ENCODE assay signal across 15 cellular contexts in the genomic region with DNA sequence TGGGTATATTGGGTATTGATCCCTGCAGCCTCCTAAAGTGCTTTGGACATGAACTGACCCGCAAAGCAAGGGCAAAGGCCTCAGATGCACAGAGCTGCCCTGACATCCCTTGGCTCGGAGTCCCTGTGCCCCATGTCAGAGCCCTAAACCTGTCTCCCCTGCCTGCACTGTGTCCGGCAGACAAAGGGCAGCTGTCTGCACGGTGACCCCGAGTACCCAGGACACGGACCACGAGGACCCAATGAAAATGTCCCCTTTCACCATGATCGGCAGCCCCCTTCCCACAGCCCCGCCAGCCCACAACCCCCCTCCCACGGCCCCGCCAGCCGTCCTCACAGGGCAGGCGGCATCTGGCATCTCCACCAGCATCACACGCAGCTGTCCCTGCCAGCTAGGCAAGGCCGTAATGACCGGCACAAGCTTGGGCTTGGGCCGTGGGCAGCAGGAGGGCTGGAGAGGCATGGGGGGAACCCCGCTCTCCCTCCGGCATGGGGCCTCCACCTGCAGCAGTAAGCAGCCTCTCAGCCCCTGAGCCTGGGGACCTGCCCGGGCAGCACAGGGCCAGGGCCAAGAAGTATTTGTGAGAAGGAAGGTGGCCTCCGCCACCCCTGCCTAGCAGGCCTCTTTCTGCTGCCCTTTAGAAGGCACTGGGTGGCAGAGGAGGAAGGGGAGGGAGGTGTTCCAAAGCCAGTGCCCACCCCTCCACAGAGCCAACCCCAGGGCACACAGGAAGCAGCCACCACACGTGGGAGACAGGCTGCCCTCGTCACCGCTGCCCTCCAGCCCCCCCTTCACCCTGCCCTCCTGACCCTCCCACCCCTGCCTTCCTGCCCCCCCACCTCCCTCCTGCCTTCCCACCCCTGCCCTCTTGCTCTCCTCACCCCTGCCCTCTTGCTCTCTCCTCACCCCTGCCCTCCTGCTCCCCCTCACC. TPM values are rescaled to one million over a fixed set of nuclear protein-coding genes. Genes with fewer than 3 reads are reported as not detected.
DNase-seq lines count a peak whose midpoint lies in the region; ATAC-seq and TF ChIP-seq lines count a peak whose summit lies in the region.
"Had no signal": no experiment of that assay in that cellular context is flagged by ENCODE, and none has a peak within 500 bp of the region (broad histone marks: within the 10 kb centered on the region; RNA-seq: fewer than 3 reads in every experiment).

No MANE protein-coding gene starts in this region.

- H3K4me1 ChIP-seq in DND-41 (ENCODE audit: insufficient read depth, low read length) (no peaks in the 10 kb centered on the region), IMR-90 (ENCODE audit: control insufficient read depth, insufficient read depth, low read length) (peaks cover 16% of the 10 kb centered on the region), neuronal stem cell (ENCODE audit: control insufficient read depth in 2 of 2, insufficient read depth in 1 of 2, low read depth in 1 of 2, low read length in 2 of 2) (peaks cover 0 to 2% of the 10 kb centered on the region in 2 donors)
- H3K4me1 ChIP-seq: pancreas had no signal

- no peaks in the 10 kb centered on the region for H3K9me3 Mint-ChIP-seq in effector memory CD8-positive, alpha-beta T cell
- H3K9me3 Mint-ChIP-seq: CD4-positive, alpha-beta memory T cell; T-helper 1 cell treated with Interleukin-12 subunit alpha and Interleukin-12 subunit beta and Interleukin-4 antibody, amounts not matched to agents 30 μg/mL and 1 μg/mL, for 36 hours had no signal

- H3K4me2 ChIP-seq in DND-41 (ENCODE audit: insufficient read depth, low read length) (no peak overlapping the region), IMR-90 (ENCODE audit: low read depth, low read length) (no peak overlapping the region), neuronal stem cell (ENCODE audit: insufficient read depth, low read length, poor library complexity, severe bottlenecking) (no peak overlapping the region)
- H3K4me2 ChIP-seq: smooth muscle cell had no signal

- no peak for TF ChIP-seq POLR2A in IMR-90 (IDR thresholded peaks at IDR 0.05; ENCODE audit: low read depth, low read length)

- in situ Hi-C loops in IMR-90 (cut with MboI; ENCODE audit: low sequenced_read_pairs), result no loop called here

- H3K14ac ChIP-seq in IMR-90 (replicated peaks; ENCODE audit: low read depth, low read length) (no peak overlapping the region), neuronal stem cell (ENCODE audit: low read length) (peak overlapping the region; percentile 21)

- no peak overlapping the region for H3K4me3 Mint-ChIP-seq in effector memory CD8-positive, alpha-beta T cell
- H3K4me3 Mint-ChIP-seq: CD4-positive, alpha-beta memory T cell; T-helper 1 cell treated with Interleukin-12 subunit alpha and Interleukin-12 subunit beta and Interleukin-4 antibody, amounts not matched to agents 30 μg/mL and 1 μg/mL, for 36 hours had no signal

- H4K91ac ChIP-seq in IMR-90 (ENCODE audit: insufficient read depth, low read depth, low read length), result no peak overlapping the region
- no peak overlapping the region for H4K91ac ChIP-seq in neuronal stem cell (ENCODE audit: low read depth, low read length, poor library complexity)

- H3K4me1 Mint-ChIP-seq in effector memory CD8-positive, alpha-beta T cell (ENCODE audit: low read depth in 2 of 2), result peaks cover 16 to 24% of the 10 kb centered on the region in 2 donors

- peaks cover 0 to 36% of the 10 kb centered on the region in 2 experiments; a peak in 2 of 4 replicates for H3K79me1 ChIP-seq in IMR-90 (ENCODE audit: low read depth in 1 of 2, low read length in 2 of 2)
- H3K79me1 ChIP-seq in neuronal stem cell (ENCODE audit: low read depth, low read length), result peaks cover 6% of the 10 kb centered on the region

- H3K36me3 Mint-ChIP-seq in effector memory CD8-positive, alpha-beta T cell (ENCODE audit: insufficient read depth), result peaks cover 12% of the 10 kb centered on the region

- H3K27ac Mint-ChIP-seq in effector memory CD8-positive, alpha-beta T cell, result peak overlapping the region in 1 of 2 donors; percentile 84
- H3K27ac Mint-ChIP-seq: T-helper 1 cell treated with Interleukin-12 subunit alpha and Interleukin-12 subunit beta and Interleukin-4 antibody, amounts not matched to agents 30 μg/mL and 1 μg/mL, for 36 hours had no signal

- H2BK12ac ChIP-seq in neuronal stem cell (ENCODE audit: low read length), result peak overlapping the region; percentile 41

- H3K56ac ChIP-seq in IMR-90 (ENCODE audit: extremely low read depth, insufficient read depth, low read length), result no peak overlapping the region

- H3K23ac ChIP-seq in IMR-90 (ENCODE audit: low read depth, low read length) (no peak overlapping the region), neuronal stem cell (ENCODE audit: low read depth, low read length, poor library complexity) (peak overlapping the region; percentile 80)

- H3K9me3 ChIP-seq in DND-41 (ENCODE audit: insufficient read depth, low read length, severe bottlenecking) (no peaks in the 10 kb centered on the region), IMR-90 (ENCODE audit: control insufficient read depth, insufficient read depth, low read length) (no peaks in the 10 kb centered on the region), neuronal stem cell (replicated peaks in 1 of 2; ENCODE audit: control insufficient read depth in 2 of 2, insufficient read depth in 1 of 2, low read depth in 1 of 2, low read length in 2 of 2) (peaks cover 0 to 2% of the 10 kb centered on the region in 2 donors)
- H3K9me3 ChIP-seq: gastroesophageal sphincter, pancreas had no signal

- H2BK120ac ChIP-seq in IMR-90 (ENCODE audit: low read depth, low read length) (no peak overlapping the region), neuronal stem cell (ENCODE audit: low read depth, low read length) (no peak overlapping the region)

- H3K36me3 ChIP-seq in DND-41 (ENCODE audit: insufficient read depth, low read length), result peaks cover 76% of the 10 kb centered on the region
- H3K36me3 ChIP-seq in IMR-90 (ENCODE audit: control insufficient read depth, insufficient read depth, low read length), result peaks cover 19% of the 10 kb centered on the region
- peaks cover 21 to 62% of the 10 kb centered on the region in 2 donors for H3K36me3 ChIP-seq in neuronal stem cell (replicated peaks in 1 of 2; ENCODE audit: control insufficient read depth in 2 of 2, insufficient read depth in 2 of 2, low read length in 2 of 2)
- H3K36me3 ChIP-seq: pancreas had no signal

- no peak overlapping the region for H4K5ac ChIP-seq in IMR-90 (ENCODE audit: low read depth, low read length)

- H3K27me3 ChIP-seq in DND-41 (ENCODE audit: insufficient read depth, low read length, poor library complexity) (no peaks in the 10 kb centered on the region), IMR-90 (ENCODE audit: control insufficient read depth, insufficient read depth, low read length) (no peaks in the 10 kb centered on the region), neuronal stem cell (ENCODE audit: control insufficient read depth in 3 of 3, insufficient read depth in 3 of 3, low read depth in 1 of 3, low read length in 3 of 3) (no peaks in the 10 kb centered on the region)
- H3K27me3 ChIP-seq: gastroesophageal sphincter, pancreas had no signal

- no peak overlapping the region for H3K27ac ChIP-seq in DND-41 (ENCODE audit: low read length)
- no peak overlapping the region for H3K27ac ChIP-seq in IMR-90 (ENCODE audit: insufficient read depth, low read length)
- H3K27ac ChIP-seq in neuronal stem cell (replicated peaks; ENCODE audit: low read length), result no peak overlapping the region
- H3K27ac ChIP-seq: gastroesophageal sphincter, pancreas had no signal

- BruUV-seq in IMR-90 (replicated peaks; lab: Mats Ljungman, UMichigan), result no TSS peak

- no peak for TF ChIP-seq RAD21 in IMR-90 (IDR thresholded peaks at IDR 0.05; ENCODE audit: low read length)

- dilution Hi-C loops in IMR-90 (cut with HindIII; ENCODE audit: low sequenced_read_pairs, unreplicated experiment), result no loop called here

- POLR2A ChIA-PET in IMR-90 (lab: Charles Lee; ENCODE audit: unreplicated experiment), result no interaction called here

- TF ChIP-seq CTCF in DND-41 (IDR thresholded peaks at IDR 0.05; ENCODE audit: borderline replicate concordance, extremely low read depth, low read length, poor library complexity, severe bottlenecking), result no peak
- no peak for TF ChIP-seq CTCF in IMR-90 (conservative IDR thresholded peaks at IDR 0.05; ENCODE audit: low read depth, low read length)

- H3K9ac ChIP-seq in DND-41 (ENCODE audit: low read depth, low read length) (no peak overlapping the region), IMR-90 (ENCODE audit: low read depth, low read length) (no peak overlapping the region), neuronal stem cell (ENCODE audit: low read depth, low read length, poor library complexity) (peak overlapping the region; percentile 44)

- no peaks in the 10 kb centered on the region for H3K79me2 ChIP-seq in DND-41 (ENCODE audit: insufficient read depth, low read length)

- peaks cover 23% of the 10 kb centered on the region for H3K9me1 ChIP-seq in IMR-90 (ENCODE audit: insufficient read depth, low read length)

- no peak overlapping the region for H2BK20ac ChIP-seq in IMR-90 (ENCODE audit: low read depth, low read length)

- H2BK5ac ChIP-seq in IMR-90 (ENCODE audit: low read depth, low read length, poor library complexity, severe bottlenecking) (peak overlapping the region; percentile 48), neuronal stem cell (ENCODE audit: low read length) (peak overlapping the region; percentile 93)

- CTCF ChIA-PET in IMR-90 (lab: Yijun Ruan, JAX), result no interaction called here

- peaks cover 9% of the 10 kb centered on the region; the same call in 1 of the 2 replicates for H4K20me1 ChIP-seq in DND-41 (ENCODE audit: insufficient read depth, low read length)
- H4K20me1 ChIP-seq in IMR-90 (ENCODE audit: insufficient read depth, low read length), result no peaks in the 10 kb centered on the region; the same call in 1 of the 2 replicates

- H3K4me3 ChIP-seq in DND-41 (ENCODE audit: low read depth in 1 of 2, low read length in 2 of 2), result no peak overlapping the region
- H3K4me3 ChIP-seq in IMR-90 (ENCODE audit: insufficient read depth, low read depth, low read length), result no peak overlapping the region
- no peak overlapping the region for H3K4me3 ChIP-seq in neuronal stem cell (ENCODE audit: low read length in 2 of 2)
- H3K4me3 ChIP-seq: gastroesophageal sphincter, pancreas, smooth muscle cell had no signal

- ATAC-seq in DND-41 (ENCODE audit: insufficient read depth, low read depth) (peak; percentile 57), IMR-90 (ENCODE audit: low read depth) (no peak)
- peak; percentile 84 for ATAC-seq in effector memory CD8-positive, alpha-beta T cell (replicated peaks)
- ATAC-seq: gastroesophageal sphincter, pancreas had no signal

- DNase-seq in DND-41 (peak; percentile 30), IMR-90 (no peak), neuronal stem cell (ENCODE audit: low spot score) (no peak), ureter (ENCODE audit: low spot score) (no peak), AG08396 (ENCODE audit: low spot score) (no peak), pons (ENCODE audit: low spot score) (no peak)
- DNase-seq in effector memory CD8-positive, alpha-beta T cell, result no peak
- DNase-seq: activated CD4-positive, alpha-beta T cell treated with anti-CD3 and anti-CD28 coated beads for 48 hours; aorta; CD4-positive, alpha-beta memory T cell; NCI-H187 had no signal

- H2AFZ ChIP-seq in DND-41 (ENCODE audit: low read depth, low read length), result no peak overlapping the region
- H2AFZ ChIP-seq in IMR-90 (replicated peaks; ENCODE audit: low read length, poor library complexity), result no peak overlapping the region
- no peak overlapping the region for H2AFZ ChIP-seq in neuronal stem cell (ENCODE audit: low read length)

- H2AK9ac ChIP-seq in IMR-90 (replicated peaks; ENCODE audit: low read depth, low read length, poor library complexity), result no peak overlapping the region

- H3K4ac ChIP-seq in IMR-90 (ENCODE audit: low read depth, low read length), result no peak overlapping the region
- no peak overlapping the region for H3K4ac ChIP-seq in neuronal stem cell (ENCODE audit: low read length)

- WGBS in IMR-90 (ENCODE audit: extremely low coverage in 2 of 2, insufficient read length in 1 of 2), 2 experiments, result 87% methylated on average over 7 of the region's 24 CpGs; no CpG with 5 or more reads in 1 of the 2 experiments
- WGBS in neuronal stem cell (ENCODE audit: extremely low coverage in 2 of 2, insufficient read length in 2 of 2, insufficient replicate concordance in 1 of 2), 2 donors, result no CpG with 5 or more reads among the region's 24 CpGs

- no peak overlapping the region for H2BK15ac ChIP-seq in IMR-90 (ENCODE audit: low read depth, low read length)
- no peak overlapping the region for H2BK15ac ChIP-seq in neuronal stem cell (ENCODE audit: low read length)

- H3K18ac ChIP-seq in IMR-90 (ENCODE audit: low read depth, low read length), result no peak overlapping the region
- peak overlapping the region; percentile 83 for H3K18ac ChIP-seq in neuronal stem cell (ENCODE audit: low read length)

- H4K8ac ChIP-seq in IMR-90 (ENCODE audit: low read depth in 2 of 2, low read length in 2 of 2) (no peak overlapping the region), neuronal stem cell (ENCODE audit: low read depth, low read length) (no peak overlapping the region)

- no peak overlapping the region; the same call in 1 of the 2 replicates for H2AK5ac ChIP-seq in IMR-90 (ENCODE audit: low read depth, low read length)
- no peak overlapping the region for H2AK5ac ChIP-seq in neuronal stem cell (ENCODE audit: low read depth, low read length)

- no peaks in the 10 kb centered on the region for H3K27me3 Mint-ChIP-seq in effector memory CD8-positive, alpha-beta T cell
- H3K27me3 Mint-ChIP-seq: CD4-positive, alpha-beta memory T cell had no signal

- intact Hi-C loops in IMR-90 (cut with micrococcal nuclease), result no loop called here

RNA-seq across cellular contexts. Expression of gene NUDT1, which starts 10.1 kb away (rescaled TPM):
- 36.1 and 49.1 TPM in 2 replicates for total RNA-seq in IMR-90 (2012; rRNA removed)
- 33.4 and 37.2 TPM in 2 replicates for polyA plus RNA-seq in IMR-90 (2012; rRNA removed)
- polyA plus RNA-seq in IMR-90 (2012; cell fraction: cytosol; rRNA removed), result 52.3 and 59.0 TPM in 2 replicates
- polyA plus RNA-seq in IMR-90 (2012; cell fraction: nucleus; rRNA removed; ENCODE audit: low replicate concordance), result 19.0 and 25.0 TPM in 2 replicates
- polyA plus RNA-seq in neuronal stem cell (2013, experiment 1 of 2), result 46.7 TPM
- polyA plus RNA-seq in neuronal stem cell (2013, experiment 2 of 2), result 46.4 TPM
- 8.9 TPM for total RNA-seq in ureter

RNA-seq across cellular contexts. Expression of gene MRM2, which starts 10.1 kb away (rescaled TPM):
- total RNA-seq in IMR-90 (2012; rRNA removed) (23.1 and 23.8 TPM in 2 replicates), ureter (34.2 TPM)
- polyA plus RNA-seq in IMR-90 (2012; rRNA removed), result 16.9 and 19.1 TPM in 2 replicates
- polyA plus RNA-seq in IMR-90 (2012; cell fraction: cytosol; rRNA removed), result 11.2 and 11.8 TPM in 2 replicates
- 6.1 and 6.2 TPM in 2 replicates for polyA plus RNA-seq in IMR-90 (2012; cell fraction: nucleus; rRNA removed; ENCODE audit: low replicate concordance)
- 21.4 TPM for polyA plus RNA-seq in neuronal stem cell (2013, experiment 1 of 2)
- 21.4 TPM for polyA plus RNA-seq in neuronal stem cell (2013, experiment 2 of 2)

RNA-seq across cellular contexts. Expression of gene MAD1L1, which starts 19.4 kb away (rescaled TPM):
- 40.9 and 41.7 TPM in 2 replicates for total RNA-seq in IMR-90 (2012; rRNA removed)
- 29.0 and 31.5 TPM in 2 replicates for polyA plus RNA-seq in IMR-90 (2012; rRNA removed)
- polyA plus RNA-seq in IMR-90 (2012; cell fraction: cytosol; rRNA removed), result 27.7 and 28.1 TPM in 2 replicates
- 13.2 and 34.4 TPM in 2 replicates for polyA plus RNA-seq in IMR-90 (2012; cell fraction: nucleus; rRNA removed; ENCODE audit: low replicate concordance)
- polyA plus RNA-seq in neuronal stem cell (2013, experiment 1 of 2), result 20.0 TPM
- 18.9 TPM for polyA plus RNA-seq in neuronal stem cell (2013, experiment 2 of 2)
- 41.4 TPM for total RNA-seq in ureter
